In genomic region chr12:38886064-38886463, GRCh38 we compare ENCODE assay signal across 10 cellular contexts. TPM values are rescaled to one million over a fixed set of nuclear protein-coding genes. Genes with fewer than 3 reads are reported as not detected.
DNase-seq lines count a peak whose midpoint lies in the region; ATAC-seq, FAIRE-seq and TF ChIP-seq lines count a peak whose summit lies in the region.
"Had no signal": no experiment of that assay in that cellular context is flagged by ENCODE, and none has a peak within 500 bp of the region (broad histone marks: within the 10 kb centered on the region; RNA-seq: fewer than 3 reads in every experiment).

No MANE protein-coding gene starts in this region.

- no peaks in the 10 kb centered on the region for H4K20me1 ChIP-seq in HepG2 (ENCODE audit: insufficient read depth, low read length)

- H3K4me3 ChIP-seq in BE2C (ENCODE audit: low read depth, low read length) (no peak overlapping the region), body of pancreas (no peak overlapping the region), HepG2 (replicated peaks in 1 of 3; ENCODE audit: insufficient read depth in 1 of 3, low read depth in 2 of 3, low read length in 3 of 3) (no peak overlapping the region)
- H3K4me3 ChIP-seq in effector memory CD4-positive, alpha-beta T cell (ENCODE audit: insufficient read depth, low read depth, low read length, poor library complexity, severe bottlenecking) = no peak overlapping the region

- in situ Hi-C loops in HepG2 (cut with HindIII; ENCODE audit: extremely low pct_ligation_motif_present, low pct_unique_long_range_greater_than_20kb) = no loop called here

- peak; percentile 74 for DNase-seq in BE2C
- DNase-seq in HS-27A (ENCODE audit: low read depth) = peak; percentile 29
- peak; percentile 32 to 47 (median 39) for DNase-seq in body of pancreas
- peak; percentile 52 for DNase-seq in HepG2 (ENCODE audit: low spot score)
- no peak for DNase-seq in T-helper 1 cell
- no peak for DNase-seq in effector memory CD4-positive, alpha-beta T cell
- DNase-seq in NCI-H510A treated with DMSO at 0.1 percent for 48 hours (lab: John Stamatoyannopoulos, UW) = no peak
- DNase-seq: activated T-cell treated with anti-CD3 and anti-CD28 coated beads, Interleukin-2, amount 50 U/mL, for 1 hour; NCI-H2171 had no signal

- ATAC-seq in body of pancreas = no peak
- peak; percentile 59 for ATAC-seq in HepG2
- ATAC-seq in GM18873 (IDR thresholded peaks at IDR 0.05; ENCODE audit: low FRiP score, unreplicated experiment) = no peak

- no peak overlapping the region for H3K27ac ChIP-seq in body of pancreas
- no peak overlapping the region for H3K27ac ChIP-seq in HepG2 (ENCODE audit: extremely low read length, insufficient read depth, low read length)
- H3K27ac ChIP-seq in effector memory CD4-positive, alpha-beta T cell (ENCODE audit: insufficient read depth, low read length, poor library complexity, severe bottlenecking) = no peak overlapping the region

- H2AFZ ChIP-seq in HepG2 (ENCODE audit: low read length) = no peak overlapping the region

- no peak for TF ChIP-seq CTCF in BE2C (IDR thresholded peaks at IDR 0.05; ENCODE audit: low read depth, low read length)
- TF ChIP-seq CTCF in body of pancreas (IDR thresholded peaks at IDR 0.05) = no peak
- TF ChIP-seq CTCF in HepG2 (CRISPR knock-in tag; IDR thresholded peaks at IDR 0.05) = no peak

- intact Hi-C loops in body of pancreas (cut with DNase I) (no loop called here), HepG2 (cut with micrococcal nuclease; ENCODE audit: unreplicated experiment) (no loop called here)

- H3K36me3 ChIP-seq in BE2C (peaks cover 15% of the 10 kb centered on the region), body of pancreas (replicated peaks in 1 of 2; ENCODE audit: insufficient read depth in 1 of 2, low read depth in 2 of 2) (no peaks in the 10 kb centered on the region), HepG2 (replicated peaks in 1 of 2; ENCODE audit: control insufficient read depth in 1 of 2, insufficient read depth in 2 of 2, low read length in 2 of 2) (no peaks in the 10 kb centered on the region)
- no peaks in the 10 kb centered on the region for H3K36me3 ChIP-seq in effector memory CD4-positive, alpha-beta T cell (ENCODE audit: control insufficient read depth, insufficient read depth, low read length)

- H3K9me3 ChIP-seq in BE2C (no peaks in the 10 kb centered on the region), body of pancreas (no peaks in the 10 kb centered on the region), HepG2 (ENCODE audit: low read length) (no peaks in the 10 kb centered on the region)
- no peaks in the 10 kb centered on the region for H3K9me3 ChIP-seq in effector memory CD4-positive, alpha-beta T cell (ENCODE audit: control insufficient read depth, low read length)

- H3K9ac ChIP-seq in HepG2 (ENCODE audit: insufficient read depth, low read depth, low read length) = no peak overlapping the region

- TF ChIP-seq POLR2A in body of pancreas (IDR thresholded peaks at IDR 0.05) (no peak), HepG2 (IDR thresholded peaks at IDR 0.05; ENCODE audit: insufficient read depth in 1 of 2, low read depth in 2 of 2, low read length in 2 of 2) (no peak)

- CTCF ChIA-PET in HepG2 (lab: Yijun Ruan, JAX; ENCODE audit: low intra/inter-chr PET ratio, low total read pairs) = no interaction called here

- FAIRE-seq in HepG2 (lab: Jason Lieb, UNC) = no peak

- no peaks in the 10 kb centered on the region for H3K79me2 ChIP-seq in HepG2 (ENCODE audit: insufficient read depth, low read length)

- no TSS peak for BruUV-seq in HepG2 (replicated peaks; lab: Mats Ljungman, UMichigan)

- H3K27me3 ChIP-seq in BE2C (no peaks in the 10 kb centered on the region), body of pancreas (no peaks in the 10 kb centered on the region), HepG2 (ENCODE audit: control insufficient read depth in 1 of 2, insufficient read depth in 2 of 2, low read length in 2 of 2) (no peaks in the 10 kb centered on the region)
- H3K27me3 ChIP-seq in effector memory CD4-positive, alpha-beta T cell (replicated peaks; ENCODE audit: control insufficient read depth, insufficient read depth, low read length, poor library complexity, severe bottlenecking) = no peaks in the 10 kb centered on the region

- H3K4me1 ChIP-seq in BE2C (peaks cover 33% of the 10 kb centered on the region), body of pancreas (no peaks in the 10 kb centered on the region), HepG2 (ENCODE audit: insufficient read depth, low read length) (peaks cover 11% of the 10 kb centered on the region)
- no peaks in the 10 kb centered on the region for H3K4me1 ChIP-seq in effector memory CD4-positive, alpha-beta T cell (ENCODE audit: control insufficient read depth, insufficient read depth, low read length, poor library complexity, severe bottlenecking)

- no peak overlapping the region for H3K4me2 ChIP-seq in HepG2 (ENCODE audit: low read depth, low read length)

- no peak for TF ChIP-seq RAD21 in HepG2 (CRISPR knock-in tag; IDR thresholded peaks at IDR 0.05)

- POLR2A ChIA-PET in HepG2 (lab: Yijun Ruan, JAX) = interaction anchor here (1.1 kb wide), 1 partner anchor 20 kb away, joined by 4 read pairs; the partner anchor contains the start of gene CPNE8

- TF ChIP-seq EP300 in HepG2 (IDR thresholded peaks at IDR 0.05; ENCODE audit: low read depth in 2 of 2, low read length in 2 of 2) = no peak; a peak in 1 of 4 replicates
- TF ChIP-seq EP300 in HepG2 (CRISPR knock-in tag; IDR thresholded peaks at IDR 0.05; ENCODE audit: borderline replicate concordance) = no peak

TF ChIP-seq in HepG2, 621 proteins besides CTCF, POLR2A, EP300 and RAD21 (continues in another document):
- TF ChIP-seq ZNF12 (CRISPR knock-in tag; IDR thresholded peaks at IDR 0.05) = no peak
- TF ChIP-seq HHEX (CRISPR knock-in tag; IDR thresholded peaks at IDR 0.05) = peak; percentile 65; the same call in 1 of the 2 replicates
- TF ChIP-seq FOXJ3 (CRISPR knock-in tag; IDR thresholded peaks at IDR 0.05; ENCODE audit: borderline replicate concordance) = peak; percentile 39; the same call in 1 of the 2 replicates
- TF ChIP-seq ZNF329 (CRISPR knock-in tag; IDR thresholded peaks at IDR 0.05; ENCODE audit: low read depth) = no peak
- TF ChIP-seq KLF6 (CRISPR knock-in tag; IDR thresholded peaks at IDR 0.05) = no peak
- TF ChIP-seq BCL6 (CRISPR knock-in tag; IDR thresholded peaks at IDR 0.05) = peak; percentile 88
- TF ChIP-seq RXRB (CRISPR knock-in tag; IDR thresholded peaks at IDR 0.05; ENCODE audit: borderline replicate concordance) = no peak
- TF ChIP-seq FOSL2 (CRISPR knock-in tag; IDR thresholded peaks at IDR 0.05) = peak; percentile 40
- TF ChIP-seq TBX3 (IDR thresholded peaks at IDR 0.05; ENCODE audit: borderline replicate concordance) = peak; percentile 30; the same call in 1 of the 2 replicates

RNA-seq across cellular contexts. Expression of gene CPNE8, which starts 19.3 kb away (rescaled TPM):
- polyA plus RNA-seq in BE2C (2012; ENCODE audit: insufficient read depth, insufficient read length, low read depth) = 15.7 TPM
- total RNA-seq in body of pancreas (1 to 10 TPM; 7.6 to 9.6 TPM), HepG2 (2016; rRNA removed; fragmentation: Illumina TruSeq; extraction: Trizol) (2.4 and 3.6 TPM in 2 replicates)
- total RNA-seq in HepG2 (2016; cell fraction: cytosol; rRNA removed; fragmentation: Illumina TruSeq; extraction: Trizol; ENCODE audit: low read depth) = 0.18 and 0.51 TPM in 2 replicates
- 1.9 and 3.5 TPM in 2 replicates for total RNA-seq in HepG2 (2016; cell fraction: insoluble cytoplasmic fraction; rRNA removed; fragmentation: Illumina TruSeq; extraction: Trizol)
- 0.34 and 0.46 TPM in 2 replicates for total RNA-seq in HepG2 (2016; cell fraction: membrane; rRNA removed; fragmentation: Illumina TruSeq; extraction: Trizol)
- 3.9 and 5.6 TPM in 2 replicates for total RNA-seq in HepG2 (2016; cell fraction: nucleus; rRNA removed; fragmentation: Illumina TruSeq; extraction: Trizol)
- polyA plus RNA-seq in HepG2 (2011; rRNA removed) = 1.4 and 2.7 TPM in 2 replicates
- polyA plus RNA-seq in HepG2 (2011; cell fraction: cytosol; rRNA removed) = 0.74 and 1.1 TPM in 2 replicates
- polyA plus RNA-seq in HepG2 (2011; cell fraction: nucleus; rRNA removed) = 0.90 and 1.5 TPM in 2 replicates
- 0.69 and 0.98 TPM in 2 replicates for polyA plus RNA-seq in HepG2 (2012)
- 0.06 and 0.08 TPM in 2 replicates for polyA plus RNA-seq in HepG2 (2016; cell fraction: cytosol; fragmentation: Illumina TruSeq; extraction: Trizol; ENCODE audit: low read depth)
- polyA plus RNA-seq in HepG2 (2016; cell fraction: insoluble cytoplasmic fraction; fragmentation: Illumina TruSeq; extraction: Trizol; ENCODE audit: low read depth) = 1.6 TPM in 2 replicates
- 0.19 and 0.23 TPM in 2 replicates for polyA plus RNA-seq in HepG2 (2016; cell fraction: membrane; fragmentation: Illumina TruSeq; extraction: Trizol; ENCODE audit: low read depth)
- 4.9 and 5.0 TPM in 2 replicates for polyA plus RNA-seq in HepG2 (2016; cell fraction: nucleus; fragmentation: Illumina TruSeq; extraction: Trizol; ENCODE audit: insufficient read depth, low read depth)
- polyA minus RNA-seq in HepG2 (2011; rRNA and poly(A)+ RNA removed; ENCODE audit: low replicate concordance) = 1.4 and 16.1 TPM in 2 replicates
- polyA minus RNA-seq in HepG2 (2011; cell fraction: cytosol; rRNA and poly(A)+ RNA removed) = 1.6 and 1.7 TPM in 2 replicates
- 11.1 and 14.3 TPM in 2 replicates for polyA minus RNA-seq in HepG2 (2011; cell fraction: nucleus; rRNA and poly(A)+ RNA removed)

Comparison
In these comparisons a context has a peak if more than half of its experiments do, and no peak if none do; other contexts are left out.
1. DNase-seq: peak in BE2C (single experiment), HS-27A (single experiment), body of pancreas (4 of 4) and HepG2 (single experiment); none in T-helper 1 cell (0 of 5), effector memory CD4-positive, alpha-beta T cell (0 of 3) and NCI-H510A treated with DMSO at 0.1 percent for 48 hours (single experiment).